ENCODE assay signal across 9 cellular contexts in genomic region chr18:77098554-77099174, GRCh38. TPM values are rescaled to one million over a fixed set of nuclear protein-coding genes. Genes with fewer than 3 reads are reported as not detected.
DNase-seq lines count a peak whose midpoint lies in the region; ATAC-seq and TF ChIP-seq lines count a peak whose summit lies in the region.
"Had no signal": no experiment of that assay in that cellular context is flagged by ENCODE, and none has a peak within 500 bp of the region (broad histone marks: within the 10 kb centered on the region; RNA-seq: fewer than 3 reads in every experiment).

No MANE protein-coding gene starts in this region.

- intact Hi-C loops in CD4-positive, alpha-beta memory T cell (cut with micrococcal nuclease): no loop called here

- no peak overlapping the region for H3K4me3 ChIP-seq in CD4-positive, alpha-beta memory T cell (ENCODE audit: low read length in 2 of 2)
- no peak overlapping the region for H3K4me3 ChIP-seq in ectodermal cell (ENCODE audit: insufficient read depth, low read depth, low read length)
- H3K4me3 ChIP-seq in neutrophil (ENCODE audit: low read depth in 1 of 2, low read length in 1 of 2): peak overlapping the region; percentile 34 to 50
- H3K4me3 ChIP-seq: cardiac muscle cell had no signal

- POLR2A ChIA-PET in CD4-positive, alpha-beta memory T cell (lab: Charles Lee; ENCODE audit: partially characterized antibody): interaction anchor here (1.0 to 6.0 kb wide), 6 partner anchors 9 to 42 kb away, joined by 3 to 150 read pairs (median 10); partner anchors contain the start of gene MBP

- CTCF ChIA-PET in CD4-positive, alpha-beta memory T cell (lab: Charles Lee; ENCODE audit: partially characterized antibody): interaction anchor here (1.0 to 4.0 kb wide), 2 partner anchors 23 to 36 kb away, joined by 3 to 21 read pairs; no protein-coding TSS in a partner anchor

- H3K27ac ChIP-seq in CD4-positive, alpha-beta memory T cell (ENCODE audit: low read depth, low read length): peak overlapping the region; percentile 81
- peak overlapping the region; percentile 93 for H3K27ac ChIP-seq in KOPT-K1 (ENCODE audit: low read depth, low read length, poor library complexity, severe bottlenecking)
- H3K27ac ChIP-seq in ectodermal cell (ENCODE audit: insufficient read depth, low read depth, low read length, poor library complexity, severe bottlenecking): peak overlapping the region; percentile 26
- peak overlapping the region; percentile 98 for H3K27ac ChIP-seq in neutrophil
- H3K27ac ChIP-seq: cardiac muscle cell had no signal

- peaks cover 0 to 1% (median 0%) of the 10 kb centered on the region in 8 donors for H3K9me3 Mint-ChIP-seq in CD4-positive, alpha-beta memory T cell

- H3K9me3 ChIP-seq in CD4-positive, alpha-beta memory T cell (ENCODE audit: control insufficient read depth in 1 of 2, low read length in 2 of 2): no peaks in the 10 kb centered on the region
- H3K9me3 ChIP-seq in KOPT-K1 (ENCODE audit: insufficient read depth, low read length, poor library complexity, severe bottlenecking) (no peaks in the 10 kb centered on the region), ectodermal cell (ENCODE audit: control insufficient read depth, low read length) (no peaks in the 10 kb centered on the region), neutrophil (no peaks in the 10 kb centered on the region)

- ATAC-seq in GM21717 (IDR thresholded peaks at IDR 0.05; ENCODE audit: unreplicated experiment) (no peak), GM21576 (IDR thresholded peaks at IDR 0.05; ENCODE audit: unreplicated experiment) (no peak)

- H3K36me3 Mint-ChIP-seq in CD4-positive, alpha-beta memory T cell: peaks cover 16 to 67% of the 10 kb centered on the region in 2 donors

- DNase-seq in CD4-positive, alpha-beta memory T cell: no peak
- DNase-seq in SHP77 treated with DMSO at 0.1 percent for 48 hours (lab: John Stamatoyannopoulos, UW): no peak
- DNase-seq in stimulated activated naive CD4-positive, alpha-beta T cell (lab: John Stamatoyannopoulos, UW): no peak

- H3K4me3 Mint-ChIP-seq in CD4-positive, alpha-beta memory T cell: peak overlapping the region in 7 of 8 donors; percentile 21 to 87 (median 73)

- 42 to 46% methylated on average over 14 of the region's 16 CpGs for WGBS in ectodermal cell, 2 experiments

- peak overlapping the region; percentile 97 to 98 (median 98) for H3K27ac Mint-ChIP-seq in CD4-positive, alpha-beta memory T cell

- H3K4me1 ChIP-seq in CD4-positive, alpha-beta memory T cell (ENCODE audit: insufficient read depth, low read length): peaks cover 95% of the 10 kb centered on the region
- peaks cover 16% of the 10 kb centered on the region for H3K4me1 ChIP-seq in ectodermal cell (ENCODE audit: control insufficient read depth, insufficient read depth, low read length)
- peaks cover 97% of the 10 kb centered on the region in 2 experiments for H3K4me1 ChIP-seq in neutrophil (ENCODE audit: control insufficient read depth in 1 of 2, insufficient read depth in 1 of 2, low read depth in 1 of 2, low read length in 1 of 2)

- peaks cover 15% of the 10 kb centered on the region for H3K36me3 ChIP-seq in CD4-positive, alpha-beta memory T cell (ENCODE audit: insufficient read depth, low read length)
- no peaks in the 10 kb centered on the region for H3K36me3 ChIP-seq in KOPT-K1 (ENCODE audit: insufficient read depth, low read length)
- H3K36me3 ChIP-seq in ectodermal cell (ENCODE audit: control insufficient read depth, insufficient read depth, low read length): no peaks in the 10 kb centered on the region
- H3K36me3 ChIP-seq in neutrophil: peaks cover 81% of the 10 kb centered on the region
- H3K36me3 ChIP-seq: cardiac muscle cell had no signal

- no peak for TF ChIP-seq CTCF in neutrophil (IDR thresholded peaks at IDR 0.05)

- H3K27me3 Mint-ChIP-seq in CD4-positive, alpha-beta memory T cell: no peaks in the 10 kb centered on the region

- H3K27me3 ChIP-seq in CD4-positive, alpha-beta memory T cell (ENCODE audit: insufficient read depth, low read length): no peaks in the 10 kb centered on the region
- H3K27me3 ChIP-seq in ectodermal cell (ENCODE audit: control insufficient read depth, insufficient read depth, low read length, poor library complexity, severe bottlenecking): no peaks in the 10 kb centered on the region
- no peaks in the 10 kb centered on the region for H3K27me3 ChIP-seq in neutrophil

- peaks cover 67 to 97% (median 85%) of the 10 kb centered on the region in 4 donors for H3K4me1 Mint-ChIP-seq in CD4-positive, alpha-beta memory T cell

RNA-seq across cellular contexts. Expression of gene MBP, which starts 33.9 kb away (rescaled TPM):
- total RNA-seq in CD4-positive, alpha-beta memory T cell: 100 to 1,000 TPM; 179 to 187 TPM
- 100 to 1,000 TPM in 1 of 2 donors, 10 to 100 TPM in 1; 92.2 to 119 TPM for polyA plus RNA-seq in CD4-positive, alpha-beta memory T cell
- 1.3 TPM for polyA plus RNA-seq in ectodermal cell (2013, experiment 1 of 4)
- polyA plus RNA-seq in ectodermal cell (2013, experiment 2 of 4): 0.85 TPM
- 1.7 TPM for polyA plus RNA-seq in ectodermal cell (2013, experiment 3 of 4)
- 0.93 TPM for polyA plus RNA-seq in ectodermal cell (2013, experiment 4 of 4)

Comparison
In these comparisons a context has a peak if more than half of its experiments do, and no peak if none do; other contexts are left out.
1. H3K27ac ChIP-seq: peak in every context shown above with its lines; median percentile 98 in neutrophil; 93 in KOPT-K1; 81 in CD4-positive, alpha-beta memory T cell; 26 in ectodermal cell.
2. H3K4me3 ChIP-seq: peak in neutrophil (2 of 2); none in CD4-positive, alpha-beta memory T cell (0 of 2) and ectodermal cell (single experiment).